8 cellular contexts compared by ENCODE assay signal in the genomic region with DNA sequence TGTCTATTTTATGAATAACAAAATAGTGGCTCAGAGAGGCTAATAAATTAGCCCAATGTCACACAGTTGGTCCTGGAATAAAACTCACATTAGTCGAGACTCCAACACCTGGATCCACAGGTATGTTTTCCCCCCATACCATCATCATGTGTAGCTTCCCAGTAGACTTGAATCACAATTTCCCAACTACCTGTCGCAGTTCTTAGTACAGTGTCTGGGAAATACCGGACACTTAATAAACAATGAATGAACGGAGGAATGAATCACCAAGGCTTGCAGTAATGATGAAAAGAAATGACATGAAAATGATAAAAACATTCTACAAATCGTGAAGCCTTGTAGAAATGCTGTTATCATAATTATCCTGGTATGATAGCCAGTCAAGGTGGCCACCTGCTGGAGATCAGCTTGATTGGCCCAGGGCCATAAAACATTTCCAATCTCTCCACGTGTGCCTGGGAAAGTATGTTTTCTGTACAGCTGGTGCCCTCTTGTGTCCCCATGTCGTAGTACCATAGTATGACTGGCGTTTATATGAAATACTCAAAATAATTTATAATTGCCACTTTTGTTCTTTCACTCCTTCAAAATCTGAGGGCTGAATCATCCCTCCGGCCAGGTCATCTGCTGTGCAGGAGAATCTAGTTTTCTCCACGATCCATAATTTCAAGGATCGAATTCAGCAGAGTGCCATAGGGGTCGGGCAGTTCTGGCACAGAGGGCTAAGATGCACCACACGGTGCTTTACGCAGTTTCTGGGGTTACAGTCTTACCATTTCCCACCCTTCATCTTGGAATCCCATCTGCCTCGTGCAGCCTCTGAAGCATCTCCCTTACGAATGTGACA.
DNase-seq lines count a peak whose midpoint lies in the region; ATAC-seq and TF ChIP-seq lines count a peak whose summit lies in the region.

No MANE protein-coding gene starts in this region.

- no peak overlapping the region for H2BK5ac ChIP-seq in neuronal stem cell (ENCODE audit: low read length)

- no peak overlapping the region for H3K4me2 ChIP-seq in neuronal stem cell (ENCODE audit: insufficient read depth, low read length, poor library complexity, severe bottlenecking)

- H4K8ac ChIP-seq in neuronal stem cell (ENCODE audit: low read depth, low read length) = no peak overlapping the region

- H3K27me3 ChIP-seq in adipocyte (replicated peaks; ENCODE audit: control insufficient read depth, insufficient read depth, low read length) (no peaks in the 10 kb centered on the region), liver (ENCODE audit: control insufficient read depth in 4 of 4, insufficient read depth in 4 of 4, low read length in 3 of 4) (no peaks in the 10 kb centered on the region), neuronal stem cell (ENCODE audit: control insufficient read depth in 3 of 3, insufficient read depth in 3 of 3, low read depth in 1 of 3, low read length in 3 of 3) (no peaks in the 10 kb centered on the region)

- peak; percentile 50 for DNase-seq in NCI-H2029 treated with DMSO at 0.1 percent for 48 hours (lab: John Stamatoyannopoulos, UW)
- peak; percentile 15 for DNase-seq in adipocyte (ENCODE audit: low read depth)
- no peak for DNase-seq in neuronal stem cell (ENCODE audit: low spot score)
- no peak for DNase-seq in central memory CD4-positive, alpha-beta T cell
- no peak for DNase-seq in stimulated activated naive CD8-positive, alpha-beta T cell treated with anti-CD3 and anti-CD28 coated beads, Interleukin-15, Interleukin-2, amounts not matched to agents 100 U/mL and 50 U/mL, for 24 hours

- WGBS in liver = 69% methylated on average over 16 of the region's 16 CpGs
- no CpG with 5 or more reads among the region's 16 CpGs for WGBS in neuronal stem cell (ENCODE audit: extremely low coverage in 2 of 2, insufficient read length in 2 of 2, insufficient replicate concordance in 1 of 2), 2 donors

- no peak overlapping the region for H4K91ac ChIP-seq in neuronal stem cell (ENCODE audit: low read depth, low read length, poor library complexity)

- no peak overlapping the region for H3K23ac ChIP-seq in neuronal stem cell (ENCODE audit: low read depth, low read length, poor library complexity)

- H2BK120ac ChIP-seq in neuronal stem cell (ENCODE audit: low read depth, low read length) = no peak overlapping the region

- H2AFZ ChIP-seq in neuronal stem cell (ENCODE audit: low read length) = no peak overlapping the region

- H3K36me3 ChIP-seq in adipocyte (ENCODE audit: control insufficient read depth, insufficient read depth, low read length, severe bottlenecking) (no peaks in the 10 kb centered on the region), liver (ENCODE audit: control insufficient read depth in 4 of 4, insufficient read depth in 3 of 4, low read depth in 1 of 4, low read length in 3 of 4) (no peaks in the 10 kb centered on the region), neuronal stem cell (replicated peaks in 1 of 2; ENCODE audit: control insufficient read depth in 2 of 2, insufficient read depth in 2 of 2, low read length in 2 of 2) (peaks cover 47 to 89% of the 10 kb centered on the region in 2 donors)

- H3K4me3 ChIP-seq in adipocyte (ENCODE audit: low read length) (no peak overlapping the region), liver (ENCODE audit: low read depth in 1 of 3, low read length in 3 of 3) (no peak overlapping the region), neuronal stem cell (ENCODE audit: low read length in 2 of 2) (no peak overlapping the region)

- no peaks in the 10 kb centered on the region for H3K79me1 ChIP-seq in neuronal stem cell (ENCODE audit: low read depth, low read length)

- H3K18ac ChIP-seq in neuronal stem cell (ENCODE audit: low read length) = no peak overlapping the region

- H3K4me1 ChIP-seq in adipocyte (ENCODE audit: control insufficient read depth, insufficient read depth, low read length) = no peaks in the 10 kb centered on the region
- no peaks in the 10 kb centered on the region for H3K4me1 ChIP-seq in liver (ENCODE audit: control insufficient read depth in 4 of 4, insufficient read depth in 4 of 4, low read length in 3 of 4)
- H3K4me1 ChIP-seq in neuronal stem cell (ENCODE audit: control insufficient read depth in 2 of 2, insufficient read depth in 1 of 2, low read depth in 1 of 2, low read length in 2 of 2) = no peaks in the 10 kb centered on the region

- H3K9me3 ChIP-seq in adipocyte (ENCODE audit: control insufficient read depth, low read length) (no peaks in the 10 kb centered on the region), liver (ENCODE audit: control insufficient read depth in 4 of 4, low read length in 3 of 4) (no peaks in the 10 kb centered on the region), neuronal stem cell (replicated peaks in 1 of 2; ENCODE audit: control insufficient read depth in 2 of 2, insufficient read depth in 1 of 2, low read depth in 1 of 2, low read length in 2 of 2) (peaks cover 0 to 2% of the 10 kb centered on the region in 2 donors)

- no peak overlapping the region for H3K14ac ChIP-seq in neuronal stem cell (ENCODE audit: low read length)

- no peak overlapping the region for H2BK12ac ChIP-seq in neuronal stem cell (ENCODE audit: low read length)

- no peak for ATAC-seq in HG02870 (IDR thresholded peaks at IDR 0.05; ENCODE audit: unreplicated experiment)
- ATAC-seq in stimulated activated naive CD8-positive, alpha-beta T cell treated with anti-CD3 and anti-CD28 coated beads, Interleukin-15, Interleukin-2, amounts not matched to agents 100 U/mL and 50 U/mL, for 24 hours = no peak

- no peak overlapping the region for H2AK5ac ChIP-seq in neuronal stem cell (ENCODE audit: low read depth, low read length)

- H3K9ac ChIP-seq in adipocyte (ENCODE audit: low read length) (no peak overlapping the region), liver (ENCODE audit: low read depth in 1 of 2, low read length in 2 of 2) (no peak overlapping the region), neuronal stem cell (ENCODE audit: low read depth, low read length, poor library complexity) (no peak overlapping the region)

- no peak overlapping the region for H2BK15ac ChIP-seq in neuronal stem cell (ENCODE audit: low read length)

- TF ChIP-seq CTCF in GM12873 (IDR thresholded peaks at IDR 0.05; ENCODE audit: insufficient read depth, low read depth, low read length, missing control alignments) = peak; percentile 3
- TF ChIP-seq CTCF in liver (IDR thresholded peaks at IDR 0.05; ENCODE audit: low read depth, low read length, missing input control) = peak; percentile 44

- H3K27ac ChIP-seq in liver (ENCODE audit: low read depth in 1 of 2, low read length in 2 of 2) = no peak overlapping the region
- H3K27ac ChIP-seq in neuronal stem cell (replicated peaks; ENCODE audit: low read length) = no peak overlapping the region

- TF ChIP-seq RAD21 in liver (IDR thresholded peaks at IDR 0.05) = peak; percentile 74 to 76

- H3K4ac ChIP-seq in neuronal stem cell (ENCODE audit: low read length) = no peak overlapping the region

TF ChIP-seq in liver, 16 proteins besides CTCF, POLR2A, EP300 and RAD21 (continues in another document):
- TF ChIP-seq HNF4A (conservative IDR thresholded peaks at IDR 0.05) (no peak), JUND (IDR thresholded peaks at IDR 0.05) (no peak), RXRA (IDR thresholded peaks at IDR 0.05) (no peak), ATF3 (IDR thresholded peaks at IDR 0.05) (no peak), NR2F2 (IDR thresholded peaks at IDR 0.05) (no peak), SP1 (IDR thresholded peaks at IDR 0.05) (no peak), YY1 (IDR thresholded peaks at IDR 0.05) (no peak), TAF1 (conservative IDR thresholded peaks at IDR 0.05) (no peak), FOXA2 (IDR thresholded peaks at IDR 0.05) (no peak)
- TF ChIP-seq, protein P1, sequence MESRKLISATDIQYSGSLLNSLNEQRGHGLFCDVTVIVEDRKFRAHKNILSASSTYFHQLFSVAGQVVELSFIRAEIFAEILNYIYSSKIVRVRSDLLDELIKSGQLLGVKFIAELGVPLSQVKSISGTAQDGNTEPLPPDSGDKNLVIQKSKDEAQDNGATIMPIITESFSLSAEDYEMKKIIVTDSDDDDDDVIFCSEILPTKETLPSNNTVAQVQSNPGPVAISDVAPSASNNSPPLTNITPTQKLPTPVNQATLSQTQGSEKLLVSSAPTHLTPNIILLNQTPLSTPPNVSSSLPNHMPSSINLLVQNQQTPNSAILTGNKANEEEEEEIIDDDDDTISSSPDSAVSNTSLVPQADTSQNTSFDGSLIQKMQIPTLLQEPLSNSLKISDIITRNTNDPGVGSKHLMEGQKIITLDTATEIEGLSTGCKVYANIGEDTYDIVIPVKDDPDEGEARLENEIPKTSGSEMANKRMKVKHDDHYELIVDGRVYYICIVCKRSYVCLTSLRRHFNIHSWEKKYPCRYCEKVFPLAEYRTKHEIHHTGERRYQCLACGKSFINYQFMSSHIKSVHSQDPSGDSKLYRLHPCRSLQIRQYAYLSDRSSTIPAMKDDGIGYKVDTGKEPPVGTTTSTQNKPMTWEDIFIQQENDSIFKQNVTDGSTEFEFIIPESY (IDR thresholded peaks at IDR 0.05) = no peak

Comparison
In these comparisons a context has a peak if more than half of its experiments do, and no peak if none do; other contexts are left out.
1. DNase-seq: peak in NCI-H2029 treated with DMSO at 0.1 percent for 48 hours (single experiment) and adipocyte (single experiment); none in neuronal stem cell (single experiment), central memory CD4-positive, alpha-beta T cell (single experiment) and stimulated activated naive CD8-positive, alpha-beta T cell treated with anti-CD3 and anti-CD28 coated beads, Interleukin-15, Interleukin-2, amounts not matched to agents 100 U/mL and 50 U/mL, for 24 hours (single experiment).